Comparison of ENCODE assay signal across 1 cellular context in the genomic region with DNA sequence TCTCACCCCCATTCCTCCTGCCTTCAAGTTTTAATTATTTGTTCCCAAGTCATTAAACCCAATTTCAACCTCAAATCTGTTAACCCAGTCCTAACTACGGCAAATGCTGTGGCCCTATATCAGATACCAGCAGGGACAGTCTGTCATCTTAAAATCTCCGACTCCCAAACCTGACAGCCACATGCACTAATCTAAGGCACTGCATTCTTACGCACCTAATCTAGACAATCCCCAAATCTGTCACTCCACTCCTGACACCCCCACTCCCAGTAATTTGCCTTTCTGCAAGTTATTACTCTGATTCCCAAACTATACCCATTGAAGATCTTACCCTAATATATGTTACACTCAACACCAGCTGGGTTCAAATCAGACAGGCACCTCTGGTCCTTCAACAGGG.
TF ChIP-seq lines count a peak whose summit lies in the region.

No MANE protein-coding gene starts in this region.

TF ChIP-seq in SK-N-SH, 30 proteins besides CTCF, POLR2A, EP300 and RAD21 (continued from another document):
- TF ChIP-seq, protein P1, sequence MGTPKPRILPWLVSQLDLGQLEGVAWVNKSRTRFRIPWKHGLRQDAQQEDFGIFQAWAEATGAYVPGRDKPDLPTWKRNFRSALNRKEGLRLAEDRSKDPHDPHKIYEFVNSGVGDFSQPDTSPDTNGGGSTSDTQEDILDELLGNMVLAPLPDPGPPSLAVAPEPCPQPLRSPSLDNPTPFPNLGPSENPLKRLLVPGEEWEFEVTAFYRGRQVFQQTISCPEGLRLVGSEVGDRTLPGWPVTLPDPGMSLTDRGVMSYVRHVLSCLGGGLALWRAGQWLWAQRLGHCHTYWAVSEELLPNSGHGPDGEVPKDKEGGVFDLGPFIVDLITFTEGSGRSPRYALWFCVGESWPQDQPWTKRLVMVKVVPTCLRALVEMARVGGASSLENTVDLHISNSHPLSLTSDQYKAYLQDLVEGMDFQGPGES (IDR thresholded peaks at IDR 0.05; ENCODE audit: low read depth, low read length) = no peak
- TF ChIP-seq FOXJ3 (CRISPR knock-in tag; IDR thresholded peaks at IDR 0.05) = no peak
- TF ChIP-seq, protein P2, sequence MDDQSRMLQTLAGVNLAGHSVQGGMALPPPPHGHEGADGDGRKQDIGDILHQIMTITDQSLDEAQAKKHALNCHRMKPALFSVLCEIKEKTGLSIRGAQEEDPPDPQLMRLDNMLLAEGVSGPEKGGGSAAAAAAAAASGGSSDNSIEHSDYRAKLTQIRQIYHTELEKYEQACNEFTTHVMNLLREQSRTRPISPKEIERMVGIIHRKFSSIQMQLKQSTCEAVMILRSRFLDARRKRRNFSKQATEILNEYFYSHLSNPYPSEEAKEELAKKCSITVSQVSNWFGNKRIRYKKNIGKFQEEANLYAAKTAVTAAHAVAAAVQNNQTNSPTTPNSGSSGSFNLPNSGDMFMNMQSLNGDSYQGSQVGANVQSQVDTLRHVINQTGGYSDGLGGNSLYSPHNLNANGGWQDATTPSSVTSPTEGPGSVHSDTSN (IDR thresholded peaks at IDR 0.05) = no peak
- TF ChIP-seq, protein P3, sequence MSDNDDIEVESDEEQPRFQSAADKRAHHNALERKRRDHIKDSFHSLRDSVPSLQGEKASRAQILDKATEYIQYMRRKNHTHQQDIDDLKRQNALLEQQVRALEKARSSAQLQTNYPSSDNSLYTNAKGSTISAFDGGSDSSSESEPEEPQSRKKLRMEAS (IDR thresholded peaks at IDR 0.05; ENCODE audit: low read depth) = no peak
- no peak for TF ChIP-seq TCF12 (IDR thresholded peaks at IDR 0.05)
- TF ChIP-seq MEF2A (IDR thresholded peaks at IDR 0.05; ENCODE audit: borderline replicate concordance, low read depth) = no peak
